In the genomic region with DNA sequence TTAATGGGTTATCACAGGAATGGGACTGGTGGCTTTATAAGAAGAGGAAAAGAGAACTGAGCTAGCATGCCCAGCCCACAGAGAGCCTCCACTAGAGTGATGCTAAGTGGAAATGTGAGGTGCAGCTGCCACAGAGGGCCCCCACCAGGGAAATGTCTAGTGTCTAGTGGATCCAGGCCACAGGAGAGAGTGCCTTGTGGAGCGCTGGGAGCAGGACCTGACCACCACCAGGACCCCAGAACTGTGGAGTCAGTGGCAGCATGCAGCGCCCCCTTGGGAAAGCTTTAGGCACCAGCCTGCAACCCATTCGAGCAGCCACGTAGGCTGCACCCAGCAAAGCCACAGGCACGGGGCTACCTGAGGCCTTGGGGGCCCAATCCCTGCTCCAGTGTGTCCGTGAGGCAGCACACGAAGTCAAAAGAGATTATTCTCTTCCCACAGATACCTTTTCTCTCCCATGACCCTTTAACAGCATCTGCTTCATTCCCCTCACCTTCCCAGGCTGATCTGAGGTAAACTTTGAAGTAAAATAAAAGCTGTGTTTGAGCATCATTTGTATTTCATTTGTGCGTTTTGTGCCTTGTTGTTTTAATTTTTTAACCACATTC, we compare ENCODE assay signal across 9 cellular contexts. TPM values are rescaled to one million over a fixed set of nuclear protein-coding genes. Genes with fewer than 3 reads are reported as not detected.
A peak's percentile ranks its signal among the peaks of the same experiment; 100 is the strongest.
DNase-seq lines count a peak whose midpoint lies in the region; ATAC-seq and TF ChIP-seq lines count a peak whose summit lies in the region.
"Had no signal": no experiment of that assay in that cellular context is flagged by ENCODE, and none has a peak within 500 bp of the region (broad histone marks: within the 10 kb centered on the region; RNA-seq: fewer than 3 reads in every experiment).

No MANE protein-coding gene starts in this region.

- H3F3A ChIP-seq in MM.1S (ENCODE audit: insufficient read depth, low read length) = peaks cover 23% of the 10 kb centered on the region; the same call in 1 of the 2 replicates

- H3K27ac ChIP-seq in DND-41 (ENCODE audit: low read length) (no peak overlapping the region), MM.1S (ENCODE audit: low read length) (no peak overlapping the region), thyroid gland (no peak overlapping the region)

- no peaks in the 10 kb centered on the region for H3K9me2 ChIP-seq in MM.1S (replicated peaks; ENCODE audit: insufficient read depth, low read length)

- H3K4me3 Mint-ChIP-seq in activated naive CD8-positive, alpha-beta T cell treated with anti-CD3 and anti-CD28 coated beads, Interleukin-2, amount 10 ng/mL, durations not matched to agents 7 days and 5 days = peak overlapping the region; percentile 99
- peak overlapping the region; percentile 81 to 100 (median 98) for H3K4me3 Mint-ChIP-seq in naive thymus-derived CD8-positive, alpha-beta T cell

- 64 to 78% methylated on average over 5 to 8 of the region's 8 CpGs for WGBS in thyroid gland, 2 donors

- intact Hi-C loops in thyroid gland (cut with DNase I) = loop anchor here (5.0 kb wide), 1 partner anchor 39 kb away; no protein-coding TSS in a partner anchor

- H3K9me3 Mint-ChIP-seq in activated naive CD8-positive, alpha-beta T cell treated with anti-CD3 and anti-CD28 coated beads, Interleukin-2, amount 10 ng/mL, durations not matched to agents 7 days and 5 days = peaks cover 1% of the 10 kb centered on the region
- H3K9me3 Mint-ChIP-seq in naive thymus-derived CD8-positive, alpha-beta T cell = no peaks in the 10 kb centered on the region

- H3K27me3 ChIP-seq in DND-41 (ENCODE audit: insufficient read depth, low read length, poor library complexity) = no peaks in the 10 kb centered on the region
- no peaks in the 10 kb centered on the region for H3K27me3 ChIP-seq in MM.1S (replicated peaks; ENCODE audit: insufficient read depth, low read length)
- no peaks in the 10 kb centered on the region for H3K27me3 ChIP-seq in thyroid gland

- POLR2A ChIA-PET in activated naive CD8-positive, alpha-beta T cell treated with anti-CD3 and anti-CD28 coated beads, Interleukin-2, amount 10 ng/mL, durations not matched to agents 7 days and 5 days (lab: Charles Lee) = interaction anchor here (0.9 to 8.4 kb wide), 11 partner anchors 8 to 179 kb away, joined by 3 to 286 read pairs (median 4); a partner anchor contains a TSS
- POLR2A ChIA-PET in naive thymus-derived CD8-positive, alpha-beta T cell (lab: Charles Lee) = interaction anchor here (0.6 to 12.2 kb wide), 17 partner anchors 11 to 377 kb away, joined by 3 to 540 read pairs (median 10); a partner anchor contains a TSS

- peak overlapping the region; percentile 79 for H3K27ac Mint-ChIP-seq in activated naive CD8-positive, alpha-beta T cell treated with anti-CD3 and anti-CD28 coated beads, Interleukin-2, amount 10 ng/mL, durations not matched to agents 7 days and 5 days
- peak overlapping the region; percentile 87 to 100 (median 95) for H3K27ac Mint-ChIP-seq in naive thymus-derived CD8-positive, alpha-beta T cell

- no peak overlapping the region for H3K4me2 ChIP-seq in DND-41 (ENCODE audit: insufficient read depth, low read length)
- H3K4me2 ChIP-seq in MM.1S (ENCODE audit: low read depth, low read length) = no peak overlapping the region

- H3K36me3 ChIP-seq in DND-41 (ENCODE audit: insufficient read depth, low read length) (peaks cover 36% of the 10 kb centered on the region), MM.1S (replicated peaks; ENCODE audit: insufficient read depth, low read length) (peaks cover 15% of the 10 kb centered on the region), thyroid gland (peaks cover 18 to 35% of the 10 kb centered on the region in 2 donors)

- no peak for ATAC-seq in DND-41 (ENCODE audit: insufficient read depth, low read depth)
- ATAC-seq in activated naive CD8-positive, alpha-beta T cell treated with anti-CD3 and anti-CD28 coated beads, Interleukin-2, amount 10 ng/mL, durations not matched to agents 7 days and 5 days (ENCODE audit: low read depth) = peak; percentile 1
- ATAC-seq in naive thymus-derived CD8-positive, alpha-beta T cell = peak in 1 of 2 donors; percentile 12

- H3K9me3 ChIP-seq in DND-41 (ENCODE audit: insufficient read depth, low read length, severe bottlenecking) = no peaks in the 10 kb centered on the region
- no peaks in the 10 kb centered on the region for H3K9me3 ChIP-seq in MM.1S (replicated peaks; ENCODE audit: insufficient read depth, low read length)
- H3K9me3 ChIP-seq in thyroid gland = no peaks in the 10 kb centered on the region

- peak; percentile 48 for TF ChIP-seq CTCF in DND-41 (IDR thresholded peaks at IDR 0.05; ENCODE audit: borderline replicate concordance, extremely low read depth, low read length, poor library complexity, severe bottlenecking)
- peak; percentile 17; the same call in 1 of the 2 replicates for TF ChIP-seq CTCF in MM.1S (IDR thresholded peaks at IDR 0.05; ENCODE audit: low read length)
- no peak for TF ChIP-seq CTCF in thyroid gland (IDR thresholded peaks at IDR 0.05)

- TF ChIP-seq POLR2A in thyroid gland (IDR thresholded peaks at IDR 0.05) = no peak

- H2AFZ ChIP-seq in DND-41 (ENCODE audit: low read depth, low read length) = no peak overlapping the region
- no peak overlapping the region for H2AFZ ChIP-seq in MM.1S (ENCODE audit: low read length)

- peaks cover 25% of the 10 kb centered on the region for H4K20me1 ChIP-seq in DND-41 (ENCODE audit: insufficient read depth, low read length)
- H4K20me1 ChIP-seq in MM.1S (ENCODE audit: insufficient read depth, low read length) = peaks cover 9% of the 10 kb centered on the region; the same call in 1 of the 2 replicates

- H3K27me3 Mint-ChIP-seq in activated naive CD8-positive, alpha-beta T cell treated with anti-CD3 and anti-CD28 coated beads, Interleukin-2, amount 10 ng/mL, durations not matched to agents 7 days and 5 days = no peaks in the 10 kb centered on the region
- no peaks in the 10 kb centered on the region for H3K27me3 Mint-ChIP-seq in naive thymus-derived CD8-positive, alpha-beta T cell

- H3K4me1 Mint-ChIP-seq in activated naive CD8-positive, alpha-beta T cell treated with anti-CD3 and anti-CD28 coated beads, Interleukin-2, amount 10 ng/mL, durations not matched to agents 7 days and 5 days = peaks cover 59% of the 10 kb centered on the region
- peaks cover 52 to 87% (median 77%) of the 10 kb centered on the region in 4 donors for H3K4me1 Mint-ChIP-seq in naive thymus-derived CD8-positive, alpha-beta T cell

- H3K36me3 Mint-ChIP-seq in activated naive CD8-positive, alpha-beta T cell treated with anti-CD3 and anti-CD28 coated beads, Interleukin-2, amount 10 ng/mL, durations not matched to agents 7 days and 5 days = peaks cover 46% of the 10 kb centered on the region
- H3K36me3 Mint-ChIP-seq in naive thymus-derived CD8-positive, alpha-beta T cell = peaks cover 22 to 52% (median 31%) of the 10 kb centered on the region in 3 donors

- DNase-seq in DND-41 (peak; percentile 31), MM.1S (no peak), DMS114 treated with DMSO at 0.1 percent for 48 hours (lab: John Stamatoyannopoulos, UW; ENCODE audit: unreplicated experiment) (no peak), amniotic stem cell (lab: John Stamatoyannopoulos, UW) (no peak), thyroid gland (no peak), NCI-H1930 (lab: John Stamatoyannopoulos, UW) (no peak)
- peak; percentile 65 for DNase-seq in activated naive CD8-positive, alpha-beta T cell treated with anti-CD3 and anti-CD28 coated beads, Interleukin-2, amount 10 ng/mL, durations not matched to agents 7 days and 5 days
- DNase-seq in naive thymus-derived CD8-positive, alpha-beta T cell = peak in 5 of 10 donors; percentile 38 to 55 (median 50)
- DNase-seq: NCI-H2171 had no signal

- H3K9ac ChIP-seq in DND-41 (ENCODE audit: low read depth, low read length) = no peak overlapping the region
- no peak overlapping the region for H3K9ac ChIP-seq in MM.1S (ENCODE audit: low read length)

- peaks cover 23% of the 10 kb centered on the region for H3K79me2 ChIP-seq in DND-41 (ENCODE audit: insufficient read depth, low read length)
- H3K79me2 ChIP-seq in MM.1S (ENCODE audit: low read length) = peaks cover 29% of the 10 kb centered on the region

- peaks cover 25% of the 10 kb centered on the region for H3K4me1 ChIP-seq in DND-41 (ENCODE audit: insufficient read depth, low read length)
- H3K4me1 ChIP-seq in MM.1S (ENCODE audit: low read length) = peaks cover 8% of the 10 kb centered on the region
- peaks cover 4 to 29% of the 10 kb centered on the region in 2 donors for H3K4me1 ChIP-seq in thyroid gland

- no peak overlapping the region for H3K4me3 ChIP-seq in DND-41 (ENCODE audit: low read depth in 1 of 2, low read length in 2 of 2)
- H3K4me3 ChIP-seq in MM.1S (ENCODE audit: low read length) = no peak overlapping the region
- H3K4me3 ChIP-seq in thyroid gland (replicated peaks in 1 of 3) = no peak overlapping the region

RNA-seq across cellular contexts. Expression of a gene that starts 4.4 kb away (rescaled TPM):
- total RNA-seq in activated naive CD8-positive, alpha-beta T cell treated with anti-CD3 and anti-CD28 coated beads, Interleukin-2, amount 10 ng/mL, durations not matched to agents 7 days and 5 days = 100 to 1,000 TPM; 957 to 962 TPM
- total RNA-seq in naive thymus-derived CD8-positive, alpha-beta T cell = 1,000 to 10,000 TPM; 1,291 to 1,305 TPM
- 1,000 to 10,000 TPM; 2,699 to 2,977 (median 2,826) TPM for polyA plus RNA-seq in naive thymus-derived CD8-positive, alpha-beta T cell
- total RNA-seq in thyroid gland = 100 to 1,000 TPM; 382 to 717 (median 457) TPM

Comparison
In these comparisons a context has a peak if more than half of its experiments do, and no peak if none do; other contexts are left out.
1. DNase-seq: peak in DND-41 (single experiment) and activated naive CD8-positive, alpha-beta T cell treated with anti-CD3 and anti-CD28 coated beads, Interleukin-2, amount 10 ng/mL, durations not matched to agents 7 days and 5 days (single experiment); none in MM.1S (single experiment), DMS114 treated with DMSO at 0.1 percent for 48 hours (single experiment), amniotic stem cell (single experiment), thyroid gland (0 of 2) and NCI-H1930 (0 of 2).
2. CTCF ChIP-seq: peak in DND-41 (single experiment) and MM.1S (single experiment); none in thyroid gland (0 of 6).